In the genomic region with DNA sequence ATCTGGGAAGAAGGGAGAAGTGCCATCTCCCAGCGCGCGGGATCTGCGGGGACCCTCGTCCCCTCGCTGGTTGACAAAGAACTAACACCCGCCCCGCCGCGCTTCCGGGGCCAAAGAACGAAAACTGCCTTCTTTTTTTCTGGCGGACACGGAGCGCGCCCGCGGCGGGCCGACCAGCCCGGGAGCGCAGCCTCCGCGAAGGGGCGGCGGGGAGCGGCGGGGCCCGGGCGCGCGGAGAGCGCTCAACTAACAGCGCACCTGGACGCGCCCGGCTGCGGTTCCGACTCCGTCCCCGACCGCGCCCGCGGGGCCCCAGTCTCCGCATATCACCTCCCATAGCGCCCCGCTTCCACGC, we compare ENCODE assay signal across 8 cellular contexts. TPM values are rescaled to one million over a fixed set of nuclear protein-coding genes. Genes with fewer than 3 reads are reported as not detected.
DNase-seq lines count a peak whose midpoint lies in the region; ATAC-seq and TF ChIP-seq lines count a peak whose summit lies in the region.

No MANE protein-coding gene starts in this region.

- no peaks in the 10 kb centered on the region for H3K9me3 ChIP-seq in endocrine pancreas (ENCODE audit: control insufficient read depth, low read length)

- ATAC-seq in GM21360 (IDR thresholded peaks at IDR 0.05; ENCODE audit: unreplicated experiment) = peak; percentile 0
- ATAC-seq in naive thymus-derived CD8-positive, alpha-beta T cell = no peak

- CTCF ChIA-PET in AG04449 (lab: Yijun Ruan, JAX) = interaction anchor here (0.9 kb wide), 1 partner anchor 47 kb away, joined by 3 read pairs; no protein-coding TSS in a partner anchor

- H3K27me3 Mint-ChIP-seq in naive thymus-derived CD8-positive, alpha-beta T cell = peaks cover 27 to 82% (median 42%) of the 10 kb centered on the region in 5 donors

- H3K27ac Mint-ChIP-seq in naive thymus-derived CD8-positive, alpha-beta T cell = peak overlapping the region in 1 of 10 donors; percentile 73

- H3K4me3 Mint-ChIP-seq in naive thymus-derived CD8-positive, alpha-beta T cell = peak overlapping the region in 9 of 10 donors; percentile 12 to 86 (median 67)

- H3K9ac ChIP-seq in endocrine pancreas (ENCODE audit: control insufficient read depth, insufficient read depth, low read length) = peak overlapping the region; percentile 61

- peaks cover 4 to 48% (median 20%) of the 10 kb centered on the region in 4 donors for H3K4me1 Mint-ChIP-seq in naive thymus-derived CD8-positive, alpha-beta T cell

- no peak for TF ChIP-seq CTCF in AG04449 (IDR thresholded peaks at IDR 0.05; ENCODE audit: insufficient read depth, low read length, missing control alignments)

- no peaks in the 10 kb centered on the region for H3K9me3 Mint-ChIP-seq in naive thymus-derived CD8-positive, alpha-beta T cell

- peaks cover 0 to 6% (median 0%) of the 10 kb centered on the region in 3 donors for H3K36me3 Mint-ChIP-seq in naive thymus-derived CD8-positive, alpha-beta T cell

- H3K4me3 ChIP-seq in AG04449 (ENCODE audit: low read depth, low read length) (peak overlapping the region; percentile 89), endocrine pancreas (ENCODE audit: control insufficient read depth, insufficient read depth, low read length) (no peak overlapping the region)

- peaks cover 9% of the 10 kb centered on the region for H3K4me1 ChIP-seq in endocrine pancreas (ENCODE audit: control insufficient read depth, insufficient read depth, low read length)

- intact Hi-C loops in head of caudate nucleus (cut with DNase I) = no loop called here

- no peak for DNase-seq in AG04449 (ENCODE audit: low read depth, low spot score)
- DNase-seq in NCI-H146 treated with DMSO at 0.1 percent for 48 hours (lab: John Stamatoyannopoulos, UW; ENCODE audit: unreplicated experiment) = peak; percentile 15
- DNase-seq in naive thymus-derived CD8-positive, alpha-beta T cell = no peak
- no peak for DNase-seq in H4 (ENCODE audit: low spot score)
- DNase-seq in mesenteric fat pad (ENCODE audit: low spot score) = no peak
- DNase-seq in head of caudate nucleus = no peak

- H3K36me3 ChIP-seq in endocrine pancreas (ENCODE audit: control insufficient read depth, insufficient read depth, low read length) = no peaks in the 10 kb centered on the region

- H3K27me3 ChIP-seq in endocrine pancreas (ENCODE audit: control insufficient read depth, insufficient read depth, low read length) = no peaks in the 10 kb centered on the region

- POLR2A ChIA-PET in AG04449 (lab: Yijun Ruan, JAX) = interaction anchor here (1.1 kb wide), 2 partner anchors 11 to 17 kb away, joined by 3 to 4 read pairs; no protein-coding TSS in a partner anchor
- POLR2A ChIA-PET in naive thymus-derived CD8-positive, alpha-beta T cell (lab: Charles Lee) = interaction anchor here (0.6 kb wide), 1 partner anchor 20 kb away, joined by 5 read pairs; no protein-coding TSS in a partner anchor

RNA-seq across cellular contexts. Expression of a gene that starts 0.4 kb away (rescaled TPM):
- total RNA-seq in naive thymus-derived CD8-positive, alpha-beta T cell = 1 to 10 TPM; 4.5 TPM
- 10 to 100 TPM in 1 of 3 donors, 1 to 10 TPM in 1, under 1 TPM in 1; 0.48 to 15.2 (median 1.1) TPM for polyA plus RNA-seq in naive thymus-derived CD8-positive, alpha-beta T cell
- total RNA-seq in H4 (2014; rRNA removed; shearing (Covaris generic)) = 25.0 and 42.5 TPM in 2 replicates
- total RNA-seq in mesenteric fat pad = 200 TPM
